In genomic region chr6:74366634-74367033, GRCh38 we compare ENCODE assay signal across 1 cellular context.
TF ChIP-seq lines count a peak whose summit lies in the region.

No MANE protein-coding gene starts in this region.

TF ChIP-seq in WTC11, 78 proteins besides CTCF, POLR2A, EP300 and RAD21 (continued from another document):
- TF ChIP-seq ZBTB43 (CRISPR knock-in tag; IDR thresholded peaks at IDR 0.05) (no peak), GABPB1 (CRISPR knock-in tag; IDR thresholded peaks at IDR 0.05) (no peak), NR1H2 (CRISPR knock-in tag; IDR thresholded peaks at IDR 0.05) (no peak), SMAD3 (CRISPR knock-in tag; IDR thresholded peaks at IDR 0.05; ENCODE audit: borderline replicate concordance) (no peak), GTF2I (CRISPR knock-in tag; conservative IDR thresholded peaks at IDR 0.05) (no peak), E2F5 (CRISPR knock-in tag; IDR thresholded peaks at IDR 0.05) (no peak), MLX (CRISPR knock-in tag; IDR thresholded peaks at IDR 0.05) (no peak), NFE2L1 (CRISPR knock-in tag; IDR thresholded peaks at IDR 0.05) (no peak), EMX1 (CRISPR knock-in tag; IDR thresholded peaks at IDR 0.05) (no peak), E2F1 (CRISPR knock-in tag; IDR thresholded peaks at IDR 0.05) (no peak)
